Comparison of ENCODE assay signal across 11 cellular contexts in genomic region chr4:7964890-7965662, GRCh38. TPM values are rescaled to one million over a fixed set of nuclear protein-coding genes. Genes with fewer than 3 reads are reported as not detected.
A peak's percentile ranks its signal among the peaks of the same experiment; 100 is the strongest.
DNase-seq lines count a peak whose midpoint lies in the region; ATAC-seq and TF ChIP-seq lines count a peak whose summit lies in the region.
"Had no signal": no experiment of that assay in that cellular context is flagged by ENCODE, and none has a peak within 500 bp of the region (broad histone marks: within the 10 kb centered on the region; RNA-seq: fewer than 3 reads in every experiment).

No MANE protein-coding gene starts in this region.

- in situ Hi-C loops in gastrocnemius medialis (cut with MboI; ENCODE audit: low sequenced_read_pairs in 4 of 4), result no loop called here

- ATAC-seq in gastrocnemius medialis (peak in 1 of 2 donors; percentile 26), GM18517 (IDR thresholded peaks at IDR 0.05; ENCODE audit: unreplicated experiment) (no peak), HG03432 (IDR thresholded peaks at IDR 0.05; ENCODE audit: unreplicated experiment) (no peak), GM21737 (IDR thresholded peaks at IDR 0.05; ENCODE audit: unreplicated experiment) (no peak)

- H3K4me1 ChIP-seq in gastrocnemius medialis, result peaks cover 0 to 23% of the 10 kb centered on the region in 2 donors

- DNase-seq in ELR (ENCODE audit: low read depth) (peak; percentile 65), UCSD-AML1 (lab: John Stamatoyannopoulos, UW; ENCODE audit: unreplicated experiment) (peak; percentile 61), fibroblast of mammary gland (ENCODE audit: low read depth) (peak; percentile 74), gastrocnemius medialis (peak in 1 of 2 donors; percentile 65), HEK293T (ENCODE audit: extremely low spot score) (no peak)
- DNase-seq: occipital lobe had no signal

- H3K4me3 ChIP-seq in fibroblast of mammary gland (ENCODE audit: control insufficient read depth, low read depth, low read length) (no peak overlapping the region), gastrocnemius medialis (no peak overlapping the region)
- H3K4me3 ChIP-seq: SJSA1, vagina had no signal

- H3K9me3 ChIP-seq in gastrocnemius medialis, result no peaks in the 10 kb centered on the region
- H3K9me3 ChIP-seq: SJSA1, vagina had no signal

- no peak for TF ChIP-seq POLR2A in gastrocnemius medialis (IDR thresholded peaks at IDR 0.05)

- H3K27me3 ChIP-seq in gastrocnemius medialis, result no peaks in the 10 kb centered on the region
- H3K27me3 ChIP-seq: SJSA1, vagina had no signal

- POLR2A ChIA-PET in HEK293T (lab: Yijun Ruan, JAX), result no interaction called here

- intact Hi-C loops in gastrocnemius medialis (cut with DNase I; ENCODE audit: low total_unique reads), result no loop called here

- TF ChIP-seq CTCF in fibroblast of mammary gland (conservative IDR thresholded peaks at IDR 0.05; ENCODE audit: control insufficient read depth, insufficient read depth, low read depth, low read length), result no peak
- TF ChIP-seq CTCF in gastrocnemius medialis (IDR thresholded peaks at IDR 0.05 in 4 of 5, conservative IDR thresholded peaks at IDR 0.05 in 1 of 5), result no peak

- CTCF ChIA-PET in HEK293T (lab: Yijun Ruan, JAX), result interaction anchor here (0.8 kb wide), 1 partner anchor 115 kb away, joined by 3 read pairs; no protein-coding TSS in a partner anchor

- H3K27ac ChIP-seq in gastrocnemius medialis, result peak overlapping the region; percentile 0 to 51 (median 42)
- H3K27ac ChIP-seq: SJSA1, vagina had no signal

- H3K36me3 ChIP-seq in gastrocnemius medialis, result peaks cover 0 to 30% of the 10 kb centered on the region in 2 donors
- H3K36me3 ChIP-seq: SJSA1, vagina had no signal

TF ChIP-seq in HEK293T, 16 proteins besides CTCF, POLR2A, EP300 and RAD21:
- no peak for TF ChIP-seq BHLHE40 (IDR thresholded peaks at IDR 0.05; ENCODE audit: borderline replicate concordance)
- no peak for TF ChIP-seq L3MBTL2 (conservative IDR thresholded peaks at IDR 0.05)
- no peak for TF ChIP-seq TARDBP (IDR thresholded peaks at IDR 0.05)
- no peak for TF ChIP-seq ARNT (IDR thresholded peaks at IDR 0.05)
- TF ChIP-seq ZNF384 (IDR thresholded peaks at IDR 0.05), result no peak
- TF ChIP-seq FOXM1 (IDR thresholded peaks at IDR 0.05; ENCODE audit: borderline replicate concordance), result no peak
- TF ChIP-seq HDGF (IDR thresholded peaks at IDR 0.05; ENCODE audit: borderline replicate concordance), result no peak
- no peak for TF ChIP-seq ELF4 (IDR thresholded peaks at IDR 0.05)
- no peak for TF ChIP-seq PKNOX1 (IDR thresholded peaks at IDR 0.05)
- TF ChIP-seq FOXK2 (IDR thresholded peaks at IDR 0.05), result no peak
- TF ChIP-seq FOXA1 (IDR thresholded peaks at IDR 0.05), result no peak
- no peak for TF ChIP-seq SUZ12 (IDR thresholded peaks at IDR 0.05)
- no peak for TF ChIP-seq LEF1 (IDR thresholded peaks at IDR 0.05; ENCODE audit: borderline replicate concordance)

RNA-seq across cellular contexts. Expression of gene AFAP1, which starts 25.4 kb away (rescaled TPM):
- total RNA-seq in gastrocnemius medialis, result 1 to 10 TPM; 1.5 to 8.6 (median 3.5) TPM
